In the genomic region with DNA sequence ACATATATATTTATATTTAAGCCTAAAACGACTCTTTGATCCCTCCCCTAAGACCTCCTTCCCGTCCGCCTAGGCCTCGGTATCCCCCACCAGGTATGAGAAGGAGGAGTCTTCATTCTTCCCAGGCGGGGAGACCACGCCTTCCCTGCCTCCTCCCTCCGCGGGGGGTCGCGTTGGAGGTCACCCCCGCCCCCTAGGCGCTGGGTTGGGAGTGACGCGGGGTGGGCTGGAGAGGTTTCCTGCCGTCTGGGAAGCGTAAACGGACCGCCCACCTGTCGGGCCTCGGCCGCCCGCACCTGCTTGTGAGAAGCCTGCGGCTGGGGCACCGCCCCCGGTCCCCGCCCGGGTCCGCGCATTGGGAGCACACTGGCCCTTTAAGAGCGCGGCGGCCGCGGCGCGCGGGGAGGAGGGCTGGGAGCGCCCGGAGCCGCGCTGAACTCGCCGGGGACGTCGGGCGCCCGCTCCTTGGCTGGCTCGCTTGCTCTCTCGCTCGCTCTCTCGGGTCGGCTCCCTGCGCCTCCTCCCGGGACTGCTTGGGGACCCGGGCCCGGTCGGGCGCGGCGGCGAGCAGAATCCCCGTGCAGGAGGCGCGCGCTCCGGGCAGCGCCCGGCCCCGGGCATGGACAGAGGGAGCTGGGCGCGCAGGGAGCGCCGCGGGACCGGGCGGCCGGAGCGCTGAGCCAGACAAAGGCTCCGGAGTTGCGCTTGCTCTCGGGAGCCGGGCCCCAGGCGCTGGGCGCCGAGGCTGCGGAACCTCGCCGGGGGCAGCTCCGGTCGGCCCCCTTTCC, we compare ENCODE assay signal across 8 cellular contexts. TPM values are rescaled to one million over a fixed set of nuclear protein-coding genes. Genes with fewer than 3 reads are reported as not detected.
DNase-seq lines count a peak whose midpoint lies in the region; ATAC-seq and TF ChIP-seq lines count a peak whose summit lies in the region.

A gene (plus strand): TSS at position 404 of the 788 bp plus-strand sequence. CDS start 597 bp downstream, outside the sequence.

- peak within 1 kb of the TSS; percentile 93 for H3K4me3 Mint-ChIP-seq in activated naive CD4-positive, alpha-beta T cell treated with anti-CD3 and anti-CD28 coated beads, Interleukin-2, amount 50 U/mL, for 24 hours
- H3K4me3 Mint-ChIP-seq in osteocyte (ENCODE audit: unreplicated experiment) = peak within 1 kb of the TSS; percentile 73

- no peaks in the 10 kb centered on the region for H3K9me3 ChIP-seq in HUES64 (ENCODE audit: insufficient read depth, low read depth, low read length)
- no peaks in the 10 kb centered on the region for H3K9me3 ChIP-seq in SJCRH30 (replicated peaks)
- H3K9me3 ChIP-seq in tibial artery = no peaks in the 10 kb centered on the region

- H3K4me1 ChIP-seq in HUES64 (ENCODE audit: insufficient read depth, low read length) (peaks cover 30% of the 10 kb centered on the region), SJCRH30 (peaks cover 26% of the 10 kb centered on the region), tibial artery (peaks cover 0 to 50% (median 41%) of the 10 kb centered on the region in 4 donors)

- peaks cover 14% of the 10 kb centered on the region for H3K4me1 Mint-ChIP-seq in activated naive CD4-positive, alpha-beta T cell treated with anti-CD3 and anti-CD28 coated beads, Interleukin-2, amount 50 U/mL, for 24 hours
- peaks cover 14% of the 10 kb centered on the region for H3K4me1 Mint-ChIP-seq in osteocyte (ENCODE audit: unreplicated experiment)

- DNase-seq in AG09309 (ENCODE audit: low read depth) (no peak), SJCRH30 (peak; percentile 61 to 74), Right ventricle myocardium inferior (ENCODE audit: missing footprints) (peak; percentile 87), osteocyte (ENCODE audit: extremely low spot score, unreplicated experiment) (no peak), tibial artery (peak in 1 of 2 donors; percentile 74)

- H3K27me3 ChIP-seq in HUES64 (ENCODE audit: insufficient read depth, low read length) = peaks cover 17% of the 10 kb centered on the region; the same call in 1 of the 2 replicates
- peaks cover 33% of the 10 kb centered on the region for H3K27me3 ChIP-seq in SJCRH30
- no peaks in the 10 kb centered on the region for H3K27me3 ChIP-seq in tibial artery

- WGBS in HUES64 = under 1% methylated on average over 83 of the region's 90 CpGs

- H3K27me3 Mint-ChIP-seq in activated naive CD4-positive, alpha-beta T cell treated with anti-CD3 and anti-CD28 coated beads, Interleukin-2, amount 50 U/mL, for 24 hours = no peaks in the 10 kb centered on the region
- peaks cover 8% of the 10 kb centered on the region for H3K27me3 Mint-ChIP-seq in osteocyte (ENCODE audit: unreplicated experiment)

- peak within 1 kb of the TSS; percentile 90 for H3K27ac Mint-ChIP-seq in activated naive CD4-positive, alpha-beta T cell treated with anti-CD3 and anti-CD28 coated beads, Interleukin-2, amount 50 U/mL, for 24 hours
- H3K27ac Mint-ChIP-seq in osteocyte (ENCODE audit: unreplicated experiment) = no peak within 1 kb of the TSS

- H3K9me3 Mint-ChIP-seq in activated naive CD4-positive, alpha-beta T cell treated with anti-CD3 and anti-CD28 coated beads, Interleukin-2, amount 50 U/mL, for 24 hours = no peaks in the 10 kb centered on the region
- H3K9me3 Mint-ChIP-seq in osteocyte (ENCODE audit: unreplicated experiment) = no peaks in the 10 kb centered on the region

- peak within 1 kb of the TSS; percentile 76 for H3K9ac ChIP-seq in HUES64 (ENCODE audit: low read depth, low read length)

- H3K4me3 ChIP-seq in AG09309 (ENCODE audit: control insufficient read depth, low read depth, low read length) (peak within 1 kb of the TSS; percentile 62), HUES64 (ENCODE audit: low read length) (peak within 1 kb of the TSS; percentile 84), SJCRH30 (peak within 1 kb of the TSS; percentile 65), tibial artery (peak within 1 kb of the TSS; percentile 68 to 71)

- H3K36me3 ChIP-seq in HUES64 (ENCODE audit: insufficient read depth, low read length) (no peaks in the 10 kb centered on the region), SJCRH30 (no peaks in the 10 kb centered on the region), tibial artery (no peaks in the 10 kb centered on the region)

- peak; percentile 47 for ATAC-seq in GM19023 (IDR thresholded peaks at IDR 0.05; ENCODE audit: unreplicated experiment)
- peak; percentile 69 for ATAC-seq in Right ventricle myocardium inferior

- no peak for TF ChIP-seq CTCF in AG09309 (IDR thresholded peaks at IDR 0.05; ENCODE audit: control insufficient read depth, insufficient read depth, low read depth, low read length, missing control alignments)
- no peak for TF ChIP-seq CTCF in osteocyte (IDR thresholded peaks at IDR 0.05)
- no peak for TF ChIP-seq CTCF in tibial artery (IDR thresholded peaks at IDR 0.05)

- peak within 1 kb of the TSS; percentile 51; the same call in 1 of the 2 replicates for H3K27ac ChIP-seq in HUES64 (ENCODE audit: low read depth, low read length)
- no peak within 1 kb of the TSS for H3K27ac ChIP-seq in SJCRH30
- H3K27ac ChIP-seq in tibial artery = peak within 1 kb of the TSS; percentile 72 to 73

- intact Hi-C loops in Right ventricle myocardium inferior (cut with DNase I) = loop anchor here (1.0 to 10.0 kb wide), 3 partner anchors 97 to 609 kb away; no protein-coding TSS in a partner anchor
- intact Hi-C loops in tibial artery (cut with DNase I; ENCODE audit: low total_unique reads) = no loop called here

- H3K36me3 Mint-ChIP-seq in activated naive CD4-positive, alpha-beta T cell treated with anti-CD3 and anti-CD28 coated beads, Interleukin-2, amount 50 U/mL, for 24 hours = no peaks in the 10 kb centered on the region
- H3K36me3 Mint-ChIP-seq in osteocyte (ENCODE audit: unreplicated experiment) = no peaks in the 10 kb centered on the region

RNA-seq across cellular contexts. Expression of the gene that starts here (rescaled TPM):
- polyA plus RNA-seq in HUES64 (2013, experiment 1 of 2) = 25.3 TPM
- polyA plus RNA-seq in HUES64 (2013, experiment 2 of 2) = 27.3 TPM
- total RNA-seq in SJCRH30 (2014; rRNA removed; shearing (Covaris generic)) = 3.5 and 3.9 TPM in 2 replicates
- 70.3 TPM for total RNA-seq in Right ventricle myocardium inferior
- 4.9 and 5.2 TPM in 2 replicates for total RNA-seq in osteocyte

Comparison
In these comparisons a context has a peak if more than half of its experiments do, and no peak if none do; other contexts are left out.
1. RNA of the gene that starts here (total RNA-seq): 70.3 TPM in Right ventricle myocardium inferior (single experiment); 4.9 to 5.2 TPM in osteocyte and 3.5 to 3.9 TPM in SJCRH30; every median in the first group is over 10 times any median in the second.
2. DNase-seq: peak in SJCRH30 (2 of 2) and Right ventricle myocardium inferior (single experiment); none in AG09309 (single experiment) and osteocyte (single experiment).
3. Peak in every context shown above with its lines, with median percentiles within 50 percentile points of each other: H3K4me3 ChIP-seq.